In genomic region chr12:63929426-63929825, GRCh38 we compare ENCODE assay signal across 18 cellular contexts.
DNase-seq lines count a peak whose midpoint lies in the region; ATAC-seq, FAIRE-seq and TF ChIP-seq lines count a peak whose summit lies in the region.
"Had no signal": no experiment of that assay in that cellular context is flagged by ENCODE, and none has a peak within 500 bp of the region (broad histone marks: within the 10 kb centered on the region; RNA-seq: fewer than 3 reads in every experiment).

No MANE protein-coding gene starts in this region.

- CTCF ChIA-PET in WTC11 (lab: Charles Lee): no interaction called here

- intact Hi-C loops in left ventricle myocardium inferior (cut with micrococcal nuclease): no loop called here

- peaks cover 5% of the 10 kb centered on the region for H3K36me3 Mint-ChIP-seq in WTC11

- H3K9me3 Mint-ChIP-seq in WTC11: peaks cover 11% of the 10 kb centered on the region
- H3K9me3 Mint-ChIP-seq: CD4-positive, alpha-beta T cell had no signal

- peaks cover 27% of the 10 kb centered on the region for H3K4me1 Mint-ChIP-seq in WTC11
- H3K4me1 Mint-ChIP-seq: B cell had no signal

- H3K27me3 Mint-ChIP-seq in WTC11 (ENCODE audit: low read depth): no peaks in the 10 kb centered on the region; the same call in 1 of the 2 replicates

- FAIRE-seq in keratinocyte (lab: Jason Lieb, UNC): no peak
- FAIRE-seq: A204.1, G401.6, GM12891, HepG2 had no signal

- no peaks in the 10 kb centered on the region for H3K9me1 ChIP-seq in keratinocyte (ENCODE audit: control insufficient read depth, extremely low read depth, insufficient read depth, low read length)

- H3K27ac Mint-ChIP-seq in WTC11: 0 out of 2 replicates have a peak overlapping the region, but pooled peaks have one; percentile 12
- H3K27ac Mint-ChIP-seq: B cell; CD4-positive, alpha-beta T cell had no signal

- H3K4me2 ChIP-seq in keratinocyte (ENCODE audit: control insufficient read depth, extremely low read depth, insufficient read depth, low read depth, low read length): peak overlapping the region; percentile 14

- H3K79me2 ChIP-seq in keratinocyte (ENCODE audit: control insufficient read depth, insufficient read depth, low read length): peaks cover 37% of the 10 kb centered on the region

- no peak overlapping the region for H3K4me3 Mint-ChIP-seq in WTC11
- H3K4me3 Mint-ChIP-seq: B cell; CD4-positive, alpha-beta T cell had no signal

- dilution Hi-C loops in keratinocyte (cut with MboI; ENCODE audit: extremely low pct_ligation_motif_present, low sequenced_read_pairs): no loop called here

- H3K9me3 ChIP-seq in keratinocyte (ENCODE audit: control insufficient read depth, low read depth, low read length) (no peaks in the 10 kb centered on the region), left ventricle myocardium inferior (replicated peaks) (no peaks in the 10 kb centered on the region), SJCRH30 (replicated peaks) (no peaks in the 10 kb centered on the region)

- H3K27ac ChIP-seq in keratinocyte (ENCODE audit: control insufficient read depth, insufficient read depth, low read length) (no peak overlapping the region), left ventricle myocardium inferior (replicated peaks) (no peak overlapping the region), SJCRH30 (no peak overlapping the region)

- peak; percentile 69 for DNase-seq in ELR (ENCODE audit: low read depth)
- peak; percentile 37 for DNase-seq in HS-5 (ENCODE audit: low read depth)
- no peak for DNase-seq in WTC11 (ENCODE audit: low spot score)
- DNase-seq in keratinocyte (ENCODE audit: low read depth, low spot score): no peak
- DNase-seq in left ventricle myocardium inferior: no peak
- DNase-seq in SJCRH30: no peak
- DNase-seq: C1 segment of cervical spinal cord; Calu3; CD4-positive, alpha-beta T cell; DMS 273 treated with DMSO at 0.1 percent for 48 hours; HCEC 1CT had no signal

- ATAC-seq in WTC11 (no peak), HG03469 (IDR thresholded peaks at IDR 0.05; ENCODE audit: unreplicated experiment) (no peak), GM21515 (IDR thresholded peaks at IDR 0.05; ENCODE audit: unreplicated experiment) (no peak)
- ATAC-seq: HepG2 had no signal

- POLR2A ChIA-PET in WTC11 (lab: Charles Lee): interaction anchor here (0.7 kb wide), 1 partner anchor 85 kb away, joined by 3 read pairs; the partner anchor contains the start of gene SRGAP1

- no peak overlapping the region for H2AFZ ChIP-seq in keratinocyte (ENCODE audit: control insufficient read depth, low read length)

- TF ChIP-seq CTCF in WTC11 (IDR thresholded peaks at IDR 0.05) (no peak), keratinocyte (optimal IDR thresholded peaks at IDR 0.05 in 1 of 3, IDR thresholded peaks at IDR 0.05 in 1 of 3, conservative IDR thresholded peaks at IDR 0.05 in 1 of 3; ENCODE audit: extremely low read depth in 1 of 3, insufficient read depth in 2 of 3, low read length in 3 of 3) (no peak), left ventricle myocardium inferior (IDR thresholded peaks at IDR 0.05; ENCODE audit: borderline replicate concordance) (no peak)

- H3K9ac ChIP-seq in keratinocyte (ENCODE audit: control insufficient read depth, extremely low read depth, insufficient read depth, low read length): no peak overlapping the region

- no peaks in the 10 kb centered on the region for H4K20me1 ChIP-seq in keratinocyte (ENCODE audit: control insufficient read depth, extremely low read depth, insufficient read depth, low read length)

- H3K27me3 ChIP-seq in keratinocyte (ENCODE audit: control insufficient read depth, extremely low read depth, insufficient read depth, low read length) (no peaks in the 10 kb centered on the region), left ventricle myocardium inferior (ENCODE audit: low read depth) (no peaks in the 10 kb centered on the region), SJCRH30 (no peaks in the 10 kb centered on the region)

- peaks cover 21% of the 10 kb centered on the region for H3K4me1 ChIP-seq in keratinocyte (ENCODE audit: control insufficient read depth, extremely low read depth, insufficient read depth, low read length)
- peaks cover 9% of the 10 kb centered on the region for H3K4me1 ChIP-seq in left ventricle myocardium inferior
- H3K4me1 ChIP-seq in SJCRH30: no peaks in the 10 kb centered on the region

- H3K4me3 ChIP-seq in keratinocyte (ENCODE audit: control insufficient read depth in 2 of 3, extremely low read depth in 1 of 3, insufficient read depth in 2 of 3, low read depth in 1 of 3, low read length in 3 of 3) (no peak overlapping the region), left ventricle myocardium inferior (no peak overlapping the region), SJCRH30 (no peak overlapping the region)

- H3K36me3 ChIP-seq in keratinocyte (ENCODE audit: control insufficient read depth in 2 of 2, extremely low read depth in 1 of 2, insufficient read depth in 2 of 2, low read length in 2 of 2) (no peaks in the 10 kb centered on the region), left ventricle myocardium inferior (no peaks in the 10 kb centered on the region), SJCRH30 (no peaks in the 10 kb centered on the region)

TF ChIP-seq in WTC11, 78 proteins besides CTCF, POLR2A, EP300 and RAD21:
- TF ChIP-seq ZNF232 (CRISPR knock-in tag; IDR thresholded peaks at IDR 0.05) (no peak), FOXJ3 (CRISPR knock-in tag; IDR thresholded peaks at IDR 0.05; ENCODE audit: borderline replicate concordance) (no peak), ZNF425 (CRISPR knock-in tag; conservative IDR thresholded peaks at IDR 0.05) (no peak), NR1H2 (CRISPR knock-in tag; IDR thresholded peaks at IDR 0.05) (no peak), PRRX2 (CRISPR knock-in tag; IDR thresholded peaks at IDR 0.05) (no peak), RORB (CRISPR knock-in tag; IDR thresholded peaks at IDR 0.05) (no peak), JAZF1 (CRISPR knock-in tag; IDR thresholded peaks at IDR 0.05) (no peak), CBFB (CRISPR knock-in tag; IDR thresholded peaks at IDR 0.05; ENCODE audit: low read depth) (no peak), SMAD4 (CRISPR knock-in tag; IDR thresholded peaks at IDR 0.05) (no peak), TCF7 (CRISPR knock-in tag; IDR thresholded peaks at IDR 0.05; ENCODE audit: low read depth) (no peak), PRDM15 (CRISPR knock-in tag; IDR thresholded peaks at IDR 0.05) (no peak), ETV6 (CRISPR knock-in tag; IDR thresholded peaks at IDR 0.05) (no peak), GTF2I (CRISPR knock-in tag; conservative IDR thresholded peaks at IDR 0.05) (no peak), TEAD4 (CRISPR knock-in tag; IDR thresholded peaks at IDR 0.05) (no peak), MXD4 (CRISPR knock-in tag; IDR thresholded peaks at IDR 0.05; ENCODE audit: borderline replicate concordance) (no peak)

Comparison
In these comparisons a context has a peak if more than half of its experiments do, and no peak if none do; other contexts are left out.
1. DNase-seq: peak in ELR (single experiment) and HS-5 (single experiment); none in WTC11 (single experiment), keratinocyte (single experiment), left ventricle myocardium inferior (single experiment) and SJCRH30 (0 of 2).